Comparison of ENCODE assay signal across 1 cellular context in the genomic region with DNA sequence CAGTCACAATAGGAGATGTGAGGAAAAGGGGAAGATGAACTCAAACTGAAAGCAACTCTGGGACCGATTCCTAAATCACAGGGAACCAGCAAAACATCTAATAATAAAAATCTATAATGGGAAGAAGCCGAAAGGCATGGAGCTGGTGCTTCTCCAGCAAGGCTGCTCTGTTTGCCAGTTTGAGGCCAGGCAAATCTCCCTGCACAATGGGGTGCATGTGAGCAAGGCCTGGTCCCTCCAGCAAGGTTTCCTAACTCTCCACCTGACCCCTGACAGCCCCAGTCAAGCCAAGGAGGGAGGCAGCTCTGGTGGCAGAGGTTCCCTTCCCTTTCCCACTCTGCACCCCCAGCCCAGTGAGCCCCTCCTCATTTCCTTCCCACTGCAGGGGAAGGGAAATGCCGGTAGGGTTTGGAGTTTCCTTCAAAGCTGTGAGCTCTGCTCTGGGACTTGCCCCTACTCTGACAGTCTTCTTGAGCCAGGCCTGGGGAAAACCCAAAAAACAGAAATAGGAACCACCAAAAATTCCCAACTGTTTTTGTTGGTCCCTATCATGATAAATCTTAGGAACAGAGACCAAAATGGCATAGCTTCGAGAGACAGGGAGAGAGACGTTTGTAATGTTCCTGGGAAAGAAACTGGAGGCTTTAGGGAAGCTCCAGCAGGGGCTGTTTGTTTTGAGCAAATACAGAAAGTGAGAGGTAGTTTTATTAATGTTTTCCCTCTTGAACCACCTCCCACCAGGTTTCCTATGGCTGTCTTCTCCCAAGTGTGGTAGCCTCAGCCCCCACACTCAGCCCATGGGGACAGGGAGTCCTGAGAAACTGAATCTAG.
TF ChIP-seq lines count a peak whose summit lies in the region.

No MANE protein-coding gene starts in this region.

TF ChIP-seq in WTC11, 78 proteins besides CTCF, POLR2A, EP300 and RAD21 (continued from another document):
- TF ChIP-seq, protein P1, sequence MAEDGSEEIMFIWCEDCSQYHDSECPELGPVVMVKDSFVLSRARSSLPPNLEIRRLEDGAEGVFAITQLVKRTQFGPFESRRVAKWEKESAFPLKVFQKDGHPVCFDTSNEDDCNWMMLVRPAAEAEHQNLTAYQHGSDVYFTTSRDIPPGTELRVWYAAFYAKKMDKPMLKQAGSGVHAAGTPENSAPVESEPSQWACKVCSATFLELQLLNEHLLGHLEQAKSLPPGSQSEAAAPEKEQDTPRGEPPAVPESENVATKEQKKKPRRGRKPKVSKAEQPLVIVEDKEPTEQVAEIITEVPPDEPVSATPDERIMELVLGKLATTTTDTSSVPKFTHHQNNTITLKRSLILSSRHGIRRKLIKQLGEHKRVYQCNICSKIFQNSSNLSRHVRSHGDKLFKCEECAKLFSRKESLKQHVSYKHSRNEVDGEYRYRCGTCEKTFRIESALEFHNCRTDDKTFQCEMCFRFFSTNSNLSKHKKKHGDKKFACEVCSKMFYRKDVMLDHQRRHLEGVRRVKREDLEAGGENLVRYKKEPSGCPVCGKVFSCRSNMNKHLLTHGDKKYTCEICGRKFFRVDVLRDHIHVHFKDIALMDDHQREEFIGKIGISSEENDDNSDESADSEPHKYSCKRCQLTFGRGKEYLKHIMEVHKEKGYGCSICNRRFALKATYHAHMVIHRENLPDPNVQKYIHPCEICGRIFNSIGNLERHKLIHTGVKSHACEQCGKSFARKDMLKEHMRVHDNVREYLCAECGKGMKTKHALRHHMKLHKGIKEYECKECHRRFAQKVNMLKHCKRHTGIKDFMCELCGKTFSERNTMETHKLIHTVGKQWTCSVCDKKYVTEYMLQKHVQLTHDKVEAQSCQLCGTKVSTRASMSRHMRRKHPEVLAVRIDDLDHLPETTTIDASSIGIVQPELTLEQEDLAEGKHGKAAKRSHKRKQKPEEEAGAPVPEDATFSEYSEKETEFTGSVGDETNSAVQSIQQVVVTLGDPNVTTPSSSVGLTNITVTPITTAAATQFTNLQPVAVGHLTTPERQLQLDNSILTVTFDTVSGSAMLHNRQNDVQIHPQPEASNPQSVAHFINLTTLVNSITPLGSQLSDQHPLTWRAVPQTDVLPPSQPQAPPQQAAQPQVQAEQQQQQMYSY (CRISPR knock-in tag; IDR thresholded peaks at IDR 0.05): no peak
- TF ChIP-seq, protein P2, sequence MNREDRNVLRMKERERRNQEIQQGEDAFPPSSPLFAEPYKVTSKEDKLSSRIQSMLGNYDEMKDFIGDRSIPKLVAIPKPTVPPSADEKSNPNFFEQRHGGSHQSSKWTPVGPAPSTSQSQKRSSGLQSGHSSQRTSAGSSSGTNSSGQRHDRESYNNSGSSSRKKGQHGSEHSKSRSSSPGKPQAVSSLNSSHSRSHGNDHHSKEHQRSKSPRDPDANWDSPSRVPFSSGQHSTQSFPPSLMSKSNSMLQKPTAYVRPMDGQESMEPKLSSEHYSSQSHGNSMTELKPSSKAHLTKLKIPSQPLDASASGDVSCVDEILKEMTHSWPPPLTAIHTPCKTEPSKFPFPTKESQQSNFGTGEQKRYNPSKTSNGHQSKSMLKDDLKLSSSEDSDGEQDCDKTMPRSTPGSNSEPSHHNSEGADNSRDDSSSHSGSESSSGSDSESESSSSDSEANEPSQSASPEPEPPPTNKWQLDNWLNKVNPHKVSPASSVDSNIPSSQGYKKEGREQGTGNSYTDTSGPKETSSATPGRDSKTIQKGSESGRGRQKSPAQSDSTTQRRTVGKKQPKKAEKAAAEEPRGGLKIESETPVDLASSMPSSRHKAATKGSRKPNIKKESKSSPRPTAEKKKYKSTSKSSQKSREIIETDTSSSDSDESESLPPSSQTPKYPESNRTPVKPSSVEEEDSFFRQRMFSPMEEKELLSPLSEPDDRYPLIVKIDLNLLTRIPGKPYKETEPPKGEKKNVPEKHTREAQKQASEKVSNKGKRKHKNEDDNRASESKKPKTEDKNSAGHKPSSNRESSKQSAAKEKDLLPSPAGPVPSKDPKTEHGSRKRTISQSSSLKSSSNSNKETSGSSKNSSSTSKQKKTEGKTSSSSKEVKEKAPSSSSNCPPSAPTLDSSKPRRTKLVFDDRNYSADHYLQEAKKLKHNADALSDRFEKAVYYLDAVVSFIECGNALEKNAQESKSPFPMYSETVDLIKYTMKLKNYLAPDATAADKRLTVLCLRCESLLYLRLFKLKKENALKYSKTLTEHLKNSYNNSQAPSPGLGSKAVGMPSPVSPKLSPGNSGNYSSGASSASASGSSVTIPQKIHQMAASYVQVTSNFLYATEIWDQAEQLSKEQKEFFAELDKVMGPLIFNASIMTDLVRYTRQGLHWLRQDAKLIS (CRISPR knock-in tag; IDR thresholded peaks at IDR 0.05; ENCODE audit: borderline replicate concordance): no peak
- TF ChIP-seq PRRX2 (CRISPR knock-in tag; IDR thresholded peaks at IDR 0.05): no peak
